ENCODE assay signal across 16 cellular contexts in genomic region chr12:22974865-22975264, GRCh38.
DNase-seq lines count a peak whose midpoint lies in the region; ATAC-seq, FAIRE-seq and TF ChIP-seq lines count a peak whose summit lies in the region.
"Had no signal": no experiment of that assay in that cellular context is flagged by ENCODE, and none has a peak within 500 bp of the region (broad histone marks: within the 10 kb centered on the region; RNA-seq: fewer than 3 reads in every experiment).

No MANE protein-coding gene starts in this region.

- TF ChIP-seq CTCF in A673 (conservative IDR thresholded peaks at IDR 0.05; ENCODE audit: low read depth, low read length) (no peak), astrocyte of the cerebellum (IDR thresholded peaks at IDR 0.05; ENCODE audit: low read depth, low read length, missing control alignments) (no peak)

- intact Hi-C loops in A673 (cut with micrococcal nuclease; ENCODE audit: unreplicated experiment) = loop anchor here (5.0 kb wide), 1 partner anchor 43 kb away; no protein-coding TSS in a partner anchor

- H3K4me3 ChIP-seq in A673 (ENCODE audit: low read depth, low read length, poor library complexity, severe bottlenecking) (no peak overlapping the region), astrocyte of the cerebellum (ENCODE audit: low read depth, low read length) (no peak overlapping the region)
- H3K4me3 ChIP-seq: adrenal gland, gastrocnemius medialis, mucosa of descending colon, sigmoid colon had no signal

- no peaks in the 10 kb centered on the region for H3K4me1 ChIP-seq in A673 (ENCODE audit: insufficient read depth, low read length, poor library complexity, severe bottlenecking)
- H3K4me1 ChIP-seq: adrenal gland, gastrocnemius medialis, sigmoid colon had no signal

- no peak overlapping the region for H3K27ac ChIP-seq in A673 (ENCODE audit: low read depth, low read length, poor library complexity, severe bottlenecking)
- H3K27ac ChIP-seq: adrenal gland, gastrocnemius medialis, sigmoid colon had no signal

- DNase-seq in A673 (ENCODE audit: low spot score) (peak; percentile 35), HS-5 (ENCODE audit: low read depth) (peak; percentile 82), astrocyte of the cerebellum (ENCODE audit: low read depth) (peak; percentile 71), iris pigment epithelial cell (ENCODE audit: low read depth) (peak; percentile 95), frontal cortex (ENCODE audit: low spot score in 2 of 2) (no peak), NCI-H510A treated with DMSO at 0.1 percent for 48 hours (lab: John Stamatoyannopoulos, UW) (no peak)
- DNase-seq: activated CD8-positive, alpha-beta T cell treated with anti-CD3 and anti-CD28 coated beads, Interleukin-2, amount 10 ng/mL, durations not matched to agents 7 days and 5 days; adrenal gland; gastrocnemius medialis; mucosa of descending colon; NCI-H187; SIG-M5; sigmoid colon; stimulated activated CD8-positive, alpha-beta memory T cell treated with anti-CD3 and anti-CD28 coated beads, Interleukin-4, amount 100 ng/mL, for 48 hours had no signal

- no peak for ATAC-seq in GM18520 (IDR thresholded peaks at IDR 0.05; ENCODE audit: unreplicated experiment)
- ATAC-seq in GM21737 (IDR thresholded peaks at IDR 0.05; ENCODE audit: unreplicated experiment) = no peak
- ATAC-seq: activated CD8-positive, alpha-beta T cell treated with anti-CD3 and anti-CD28 coated beads, Interleukin-2, amount 10 ng/mL, durations not matched to agents 7 days and 5 days; gastrocnemius medialis; mucosa of descending colon had no signal

- no peaks in the 10 kb centered on the region for H3K36me3 ChIP-seq in A673 (ENCODE audit: insufficient read depth, low read length, poor library complexity, severe bottlenecking)
- H3K36me3 ChIP-seq: adrenal gland, gastrocnemius medialis, sigmoid colon had no signal

- in situ Hi-C loops in astrocyte of the cerebellum (cut with HindIII; ENCODE audit: low sequenced_read_pairs) = no loop called here

- no peaks in the 10 kb centered on the region for H3K9me3 ChIP-seq in A673 (ENCODE audit: low read depth, low read length, poor library complexity, severe bottlenecking)
- H3K9me3 ChIP-seq: adrenal gland, gastrocnemius medialis, mucosa of descending colon, sigmoid colon had no signal

- POLR2A ChIA-PET in A673 (lab: Charles Lee; ENCODE audit: low non-redundant PET) = interaction anchor here (0.6 kb wide), 1 partner anchor 181 kb away, joined by 26 read pairs; no protein-coding TSS in a partner anchor

- no peak for FAIRE-seq in frontal cortex (lab: Jason Lieb, UNC)

- peaks cover 66% of the 10 kb centered on the region for H3K27me3 ChIP-seq in A673 (replicated peaks; ENCODE audit: insufficient read depth, low read depth, low read length, poor library complexity)
- H3K27me3 ChIP-seq: adrenal gland, gastrocnemius medialis, sigmoid colon had no signal

- CTCF ChIA-PET in A673 (lab: Charles Lee) = no interaction called here

- BruUV-seq in A673 (replicated peaks; lab: Mats Ljungman, UMichigan) = no TSS peak

Comparison
In these comparisons a context has a peak if more than half of its experiments do, and no peak if none do; other contexts are left out.
1. DNase-seq: peak in A673 (single experiment), HS-5 (single experiment), astrocyte of the cerebellum (single experiment) and iris pigment epithelial cell (single experiment); none in frontal cortex (0 of 2) and NCI-H510A treated with DMSO at 0.1 percent for 48 hours (single experiment).